Comparison of ENCODE assay signal across 21 cellular contexts in genomic region chr1:175512637-175513412, GRCh38.
"Had no signal": no experiment of that assay in that cellular context is flagged by ENCODE, and none has a peak within 500 bp of the region (broad histone marks: within the 10 kb centered on the region; RNA-seq: fewer than 3 reads in every experiment).

No MANE protein-coding gene starts in this region.

- H3K27me3 ChIP-seq: tibial artery had no signal

- H3K27ac ChIP-seq: left ventricle myocardium inferior, neutrophil, tibial artery had no signal

- H3K9me3 ChIP-seq: mucosa of descending colon, neutrophil had no signal

- FAIRE-seq: kidney, TTC549 had no signal

- DNase-seq: activated B cell treated with CpG ODN at 0.5 μM for 24 hours; activated CD4-positive, alpha-beta T cell treated with anti-CD3 and anti-CD28 coated beads for 48 hours; activated CD8-positive, alpha-beta memory T cell treated with anti-CD3 and anti-CD28 coated beads, Interleukin-2, amount 50 U/mL, for 4 hours; activated CD8-positive, alpha-beta T cell treated with anti-CD3 and anti-CD28 coated beads for 36 hours; activated effector memory CD4-positive, alpha-beta T cell treated with anti-CD3 and anti-CD28 coated beads, Interleukin-2, amount 50 U/mL, for 16 hours; activated T-cell treated with anti-CD3 and anti-CD28 coated beads, Interleukin-2, amount 50 U/mL, for 48 hours; amniotic stem cell; cortex of kidney; effector CD8-positive, alpha-beta T cell; foreskin fibroblast; hippocampal formation; kidney; left ventricle myocardium inferior; mucosa of descending colon; naive thymus-derived CD4-positive, alpha-beta T cell; posterior cingulate gyrus; retina; T-helper 2 cell; tibial artery had no signal

- H3K4me3 ChIP-seq: left ventricle myocardium inferior, mucosa of descending colon, tibial artery had no signal

- H3K36me3 ChIP-seq: left ventricle myocardium inferior, neutrophil, tibial artery had no signal
